Comparison of ENCODE assay signal across 9 cellular contexts in genomic region chr2:198252472-198252871, GRCh38.
"Had no signal": no experiment of that assay in that cellular context is flagged by ENCODE, and none has a peak within 500 bp of the region (broad histone marks: within the 10 kb centered on the region; RNA-seq: fewer than 3 reads in every experiment).

No MANE protein-coding gene starts in this region.

- H3K4me1 ChIP-seq: HAP-1 had no signal

- H3K4me3 ChIP-seq: GM23248, GM23338, HAP-1 had no signal

- H3K9me3 ChIP-seq: HAP-1 had no signal

- ATAC-seq: GM23338, HCT116 had no signal

- H3K27ac ChIP-seq: GM23248 had no signal

- DNase-seq: GM23248, GOT3, H7, H9, HCEC 1CT, HFFc6 had no signal

- H3K36me3 ChIP-seq: HAP-1 had no signal
